ENCODE assay signal across 11 cellular contexts in the genomic region with DNA sequence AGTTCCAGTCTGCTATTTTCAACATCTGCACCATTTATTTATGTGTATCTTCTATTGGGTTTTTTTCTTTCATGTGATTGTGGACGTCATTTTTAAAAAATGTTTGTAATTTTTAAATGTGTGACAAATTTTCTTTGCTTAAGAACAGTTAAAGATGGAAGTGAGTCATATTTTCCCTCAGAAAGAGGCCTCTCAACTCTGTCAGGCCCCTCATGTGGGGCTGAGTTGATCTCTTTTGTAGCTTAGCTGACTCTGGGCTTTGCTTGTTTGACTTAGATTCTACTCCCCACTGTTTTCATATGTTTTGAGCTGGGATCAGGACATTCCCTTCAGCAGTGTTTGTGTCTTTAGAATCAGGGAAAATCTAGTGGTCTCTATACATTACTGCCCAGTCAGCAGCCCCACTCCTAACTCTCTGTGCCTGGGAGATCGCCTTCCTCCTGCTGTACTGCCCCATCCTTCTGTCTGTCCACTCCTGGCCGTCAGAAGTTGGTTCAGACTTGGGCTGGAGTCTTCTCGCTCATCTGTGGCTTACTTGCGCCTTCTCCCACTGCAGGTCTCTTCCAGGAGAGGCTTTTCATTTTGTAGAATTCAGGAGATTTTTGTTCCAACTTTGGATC.
DNase-seq lines count a peak whose midpoint lies in the region; ATAC-seq and TF ChIP-seq lines count a peak whose summit lies in the region.
"Had no signal": no experiment of that assay in that cellular context is flagged by ENCODE, and none has a peak within 500 bp of the region (broad histone marks: within the 10 kb centered on the region; RNA-seq: fewer than 3 reads in every experiment).

No MANE protein-coding gene starts in this region.

- CTCF ChIA-PET in IMR-90 (lab: Yijun Ruan, JAX), result no interaction called here

- H2BK5ac ChIP-seq in IMR-90 (ENCODE audit: low read depth, low read length, poor library complexity, severe bottlenecking), result peak overlapping the region; percentile 83

- H3K14ac ChIP-seq in IMR-90 (replicated peaks; ENCODE audit: low read depth, low read length), result peak overlapping the region; percentile 75

- intact Hi-C loops in IMR-90 (cut with micrococcal nuclease), result no loop called here

- peak overlapping the region; percentile 52; the same call in 1 of the 2 replicates for H3K23ac ChIP-seq in IMR-90 (ENCODE audit: low read depth, low read length)

- no TSS peak for BruUV-seq in IMR-90 (replicated peaks; lab: Mats Ljungman, UMichigan)

- no peak overlapping the region for H3K4me3 Mint-ChIP-seq in nephron progenitor cell
- H3K4me3 Mint-ChIP-seq: activated B cell treated with CpG ODN at 0.5 μM for 24 hours had no signal

- peak; percentile 87 for ATAC-seq in IMR-90 (ENCODE audit: low read depth)
- ATAC-seq in GM19023 (IDR thresholded peaks at IDR 0.05; ENCODE audit: unreplicated experiment), result no peak

- peak overlapping the region; percentile 73 for H3K27ac ChIP-seq in IMR-90 (ENCODE audit: insufficient read depth, low read length)
- H3K27ac ChIP-seq: dorsolateral prefrontal cortex had no signal

- H4K8ac ChIP-seq in IMR-90 (ENCODE audit: low read depth in 2 of 2, low read length in 2 of 2), result peak overlapping the region in 1 of 2 experiments; percentile 69; a peak in 1 of 4 replicates

- H3K9me3 ChIP-seq in IMR-90 (ENCODE audit: control insufficient read depth, insufficient read depth, low read length), result no peaks in the 10 kb centered on the region

- H2AK9ac ChIP-seq in IMR-90 (replicated peaks; ENCODE audit: low read depth, low read length, poor library complexity), result peak overlapping the region; percentile 82

- no peaks in the 10 kb centered on the region for H3K4me1 Mint-ChIP-seq in nephron progenitor cell
- H3K4me1 Mint-ChIP-seq: activated B cell treated with CpG ODN at 0.5 μM for 24 hours had no signal

- H4K91ac ChIP-seq in IMR-90 (ENCODE audit: insufficient read depth, low read depth, low read length), result no peak overlapping the region; the same call in 1 of the 2 replicates

- H3K27ac Mint-ChIP-seq in nephron progenitor cell, result peak overlapping the region; percentile 26
- H3K27ac Mint-ChIP-seq: activated B cell treated with CpG ODN at 0.5 μM for 24 hours had no signal

- H3K36me3 Mint-ChIP-seq in nephron progenitor cell (ENCODE audit: low read depth), result peaks cover 71% of the 10 kb centered on the region

- peaks cover 20% of the 10 kb centered on the region for H3K9me1 ChIP-seq in IMR-90 (ENCODE audit: insufficient read depth, low read length)

- dilution Hi-C loops in IMR-90 (cut with HindIII; ENCODE audit: low sequenced_read_pairs, unreplicated experiment), result no loop called here

- in situ Hi-C loops in IMR-90 (cut with MboI; ENCODE audit: low sequenced_read_pairs), result no loop called here

- H3K4me2 ChIP-seq in IMR-90 (ENCODE audit: low read depth, low read length), result peak overlapping the region; percentile 14; the same call in 1 of the 2 replicates

- WGBS in IMR-90 (ENCODE audit: extremely low coverage in 2 of 2, insufficient read length in 1 of 2), 2 experiments, result 80% methylated on average over 1 of the region's 5 CpGs; no CpG with 5 or more reads in 1 of the 2 experiments

- no peaks in the 10 kb centered on the region for H3K27me3 Mint-ChIP-seq in nephron progenitor cell (ENCODE audit: low read depth, poor library complexity)
- H3K27me3 Mint-ChIP-seq: activated B cell treated with CpG ODN at 0.5 μM for 24 hours had no signal

- H3K56ac ChIP-seq in IMR-90 (ENCODE audit: extremely low read depth, insufficient read depth, low read length), result peak overlapping the region; percentile 37; the same call in 1 of the 2 replicates

- TF ChIP-seq CTCF in IMR-90 (conservative IDR thresholded peaks at IDR 0.05; ENCODE audit: low read depth, low read length), result no peak
- TF ChIP-seq CTCF in cardiac fibroblast (IDR thresholded peaks at IDR 0.05; ENCODE audit: low read depth, low read length), result no peak
- TF ChIP-seq CTCF in nephron progenitor cell (IDR thresholded peaks at IDR 0.05), result no peak

- DNase-seq in COLO829 (ENCODE audit: low spot score) (peak; percentile 50), IMR-90 (peak; percentile 87), cardiac fibroblast (ENCODE audit: low read depth in 2 of 2) (peak; percentile 58 to 86), nephron progenitor cell (no peak), HK-2 (ENCODE audit: unreplicated experiment) (no peak), NCI-H1105 treated with DMSO at 0.1 percent for 48 hours (lab: John Stamatoyannopoulos, UW) (no peak)
- DNase-seq: activated B cell treated with CpG ODN at 0.5 μM for 24 hours, dorsolateral prefrontal cortex, MM.1S had no signal

- TF ChIP-seq RAD21 in IMR-90 (IDR thresholded peaks at IDR 0.05; ENCODE audit: low read length), result no peak

- H3K4ac ChIP-seq in IMR-90 (ENCODE audit: low read depth, low read length), result peak overlapping the region; percentile 54

- H2BK20ac ChIP-seq in IMR-90 (ENCODE audit: low read depth, low read length), result peak overlapping the region; percentile 67; the same call in 1 of the 2 replicates

- H2AFZ ChIP-seq in IMR-90 (replicated peaks; ENCODE audit: low read length, poor library complexity), result peak overlapping the region; percentile 18

- peak overlapping the region; percentile 69; the same call in 1 of the 2 replicates for H2BK120ac ChIP-seq in IMR-90 (ENCODE audit: low read depth, low read length)

- no peaks in the 10 kb centered on the region for H3K27me3 ChIP-seq in IMR-90 (ENCODE audit: control insufficient read depth, insufficient read depth, low read length)
- H3K27me3 ChIP-seq: dorsolateral prefrontal cortex had no signal

- H3K4me3 ChIP-seq in IMR-90 (ENCODE audit: insufficient read depth, low read depth, low read length) (no peak overlapping the region), cardiac fibroblast (replicated peaks in 1 of 2; ENCODE audit: low read depth in 2 of 2, low read length in 2 of 2) (no peak overlapping the region)
- H3K4me3 ChIP-seq: dorsolateral prefrontal cortex, lung had no signal

- H3K36me3 ChIP-seq in IMR-90 (ENCODE audit: control insufficient read depth, insufficient read depth, low read length), result peaks cover 33% of the 10 kb centered on the region

- peak overlapping the region; percentile 70 for H2AK5ac ChIP-seq in IMR-90 (ENCODE audit: low read depth, low read length)

- peaks cover 43% of the 10 kb centered on the region for H3K9me3 Mint-ChIP-seq in nephron progenitor cell
- H3K9me3 Mint-ChIP-seq: activated B cell treated with CpG ODN at 0.5 μM for 24 hours had no signal

- H2BK15ac ChIP-seq in IMR-90 (ENCODE audit: low read depth, low read length), result no peak overlapping the region; the same call in 2 of the 3 replicates

- peak overlapping the region; percentile 66; the same call in 1 of the 2 replicates for H3K18ac ChIP-seq in IMR-90 (ENCODE audit: low read depth, low read length)

- no peak overlapping the region for H3K9ac ChIP-seq in IMR-90 (ENCODE audit: low read depth, low read length)

- peaks cover 8% of the 10 kb centered on the region; the same call in 1 of the 2 replicates for H4K20me1 ChIP-seq in IMR-90 (ENCODE audit: insufficient read depth, low read length)

- POLR2A ChIA-PET in IMR-90 (lab: Charles Lee; ENCODE audit: unreplicated experiment), result no interaction called here

- no peak for TF ChIP-seq POLR2A in IMR-90 (IDR thresholded peaks at IDR 0.05; ENCODE audit: low read depth, low read length)

- peaks cover 3% of the 10 kb centered on the region for H3K4me1 ChIP-seq in IMR-90 (ENCODE audit: control insufficient read depth, insufficient read depth, low read length)

- H3K79me1 ChIP-seq in IMR-90 (ENCODE audit: low read depth in 1 of 2, low read length in 2 of 2), result peaks cover 40 to 65% of the 10 kb centered on the region in 2 experiments

- H4K5ac ChIP-seq in IMR-90 (ENCODE audit: low read depth, low read length), result peak overlapping the region; percentile 49; the same call in 1 of the 2 replicates

TF ChIP-seq in IMR-90, 13 proteins besides CTCF, POLR2A, EP300 and RAD21:
- peak; percentile 67; the same call in 1 of the 2 replicates for TF ChIP-seq FOS (IDR thresholded peaks at IDR 0.05; ENCODE audit: low read depth, low read length)
- no peak for TF ChIP-seq CEBPB (IDR thresholded peaks at IDR 0.05; ENCODE audit: low read depth, low read length)
- no peak for TF ChIP-seq BHLHE40 (IDR thresholded peaks at IDR 0.05; ENCODE audit: low read depth, low read length)
- TF ChIP-seq MAFK (IDR thresholded peaks at IDR 0.05; ENCODE audit: low read depth, low read length), result peak; percentile 42; the same call in 1 of the 2 replicates

Comparison
In these comparisons a context has a peak if more than half of its experiments do, and no peak if none do; other contexts are left out.
1. DNase-seq: peak in COLO829 (single experiment), IMR-90 (single experiment) and cardiac fibroblast (2 of 2); none in nephron progenitor cell (single experiment), HK-2 (single experiment) and NCI-H1105 treated with DMSO at 0.1 percent for 48 hours (single experiment).